20 cellular contexts compared by ENCODE assay signal in genomic region chr11:61542024-61542461, GRCh38. TPM values are rescaled to one million over a fixed set of nuclear protein-coding genes. Genes with fewer than 3 reads are reported as not detected.
DNase-seq lines count a peak whose midpoint lies in the region; ATAC-seq and TF ChIP-seq lines count a peak whose summit lies in the region.
"Had no signal": no experiment of that assay in that cellular context is flagged by ENCODE, and none has a peak within 500 bp of the region (broad histone marks: within the 10 kb centered on the region; RNA-seq: fewer than 3 reads in every experiment).

No MANE protein-coding gene starts in this region.

- H3K4me1 ChIP-seq in tibial artery: peaks cover 0 to 5% (median 0%) of the 10 kb centered on the region in 4 donors
- H3K4me1 ChIP-seq: lower lobe of right lung, suprapubic skin had no signal

- H3K27me3 ChIP-seq in brain microvascular endothelial cell (replicated peaks): peaks cover 7% of the 10 kb centered on the region
- peaks cover 0 to 74% of the 10 kb centered on the region in 2 donors for H3K27me3 ChIP-seq in tibial artery
- H3K27me3 ChIP-seq: cardiac muscle cell had no signal

- in situ Hi-C loops in brain microvascular endothelial cell (cut with HindIII; ENCODE audit: low pct_ligation_motif_present, low sequenced_read_pairs): no loop called here

- ATAC-seq in HG02571 (IDR thresholded peaks at IDR 0.05; ENCODE audit: unreplicated experiment): no peak
- ATAC-seq: lower lobe of right lung; naive thymus-derived CD8-positive, alpha-beta T cell had no signal

- peak overlapping the region in 2 of 3 experiments; percentile 5 to 27 for H3K4me3 Mint-ChIP-seq in nephron
- H3K4me3 Mint-ChIP-seq: activated naive CD8-positive, alpha-beta T cell; activated T-cell treated with anti-CD3 and anti-CD28 coated beads, Interleukin-2, amount 50 U/mL, for 24 hours; CD4-positive, CD25-positive, alpha-beta regulatory T cell; naive thymus-derived CD8-positive, alpha-beta T cell had no signal

- intact Hi-C loops in tibial artery (cut with DNase I; ENCODE audit: low total_unique reads): no loop called here

- no peaks in the 10 kb centered on the region for H3K36me3 Mint-ChIP-seq in nephron (ENCODE audit: low read depth)
- H3K36me3 Mint-ChIP-seq: activated naive CD8-positive, alpha-beta T cell; CD4-positive, CD25-positive, alpha-beta regulatory T cell; naive thymus-derived CD8-positive, alpha-beta T cell had no signal

- peaks cover 58% of the 10 kb centered on the region for H3K4me1 Mint-ChIP-seq in nephron
- H3K4me1 Mint-ChIP-seq: CD4-positive, CD25-positive, alpha-beta regulatory T cell had no signal

- H3K4me3 ChIP-seq in brain microvascular endothelial cell (ENCODE audit: low read depth, low read length): no peak overlapping the region
- no peak overlapping the region for H3K4me3 ChIP-seq in tibial artery
- H3K4me3 ChIP-seq: cardiac muscle cell, lower lobe of right lung, suprapubic skin had no signal

- no peaks in the 10 kb centered on the region for H3K9me3 ChIP-seq in tibial artery
- H3K9me3 ChIP-seq: lower lobe of right lung, suprapubic skin had no signal

- peaks cover 8% of the 10 kb centered on the region for H3K27me3 Mint-ChIP-seq in nephron (ENCODE audit: low read depth)

- H3K27ac Mint-ChIP-seq in nephron: peak overlapping the region; percentile 55 to 94 (median 84)
- H3K27ac Mint-ChIP-seq: activated naive CD8-positive, alpha-beta T cell; activated T-cell treated with anti-CD3 and anti-CD28 coated beads, Interleukin-2, amount 50 U/mL, for 24 hours; CD4-positive, CD25-positive, alpha-beta regulatory T cell had no signal

- DNase-seq in GM20000 (ENCODE audit: low spot score) (peak; percentile 23), NCI-H1092 treated with DMSO at 0.1 percent for 48 hours (lab: John Stamatoyannopoulos, UW) (peak; percentile 73), SK-N-DZ (ENCODE audit: low spot score) (peak; percentile 56), brain microvascular endothelial cell (no peak), tibial artery (no peak)
- DNase-seq: activated CD4-positive, alpha-beta T cell treated with anti-CD3 and anti-CD28 coated beads, Interleukin-2, amount 50 U/mL, for 1 hour; activated T-cell treated with anti-CD3 and anti-CD28 coated beads, Interleukin-2, amount 50 U/mL, for 24 hours; CD4-positive, CD25-positive, alpha-beta regulatory T cell; GF-D8; lower lobe of right lung; naive thymus-derived CD8-positive, alpha-beta T cell; retina; SIG-M5; stimulated activated CD4-positive, alpha-beta T cell treated with anti-CD3 and anti-CD28 coated beads, Interleukin-2, amount 100 ng/mL, for 24 hours; T1000 had no signal

- H3K36me3 ChIP-seq in brain microvascular endothelial cell (replicated peaks) (no peaks in the 10 kb centered on the region), tibial artery (no peaks in the 10 kb centered on the region)
- H3K36me3 ChIP-seq: cardiac muscle cell, lower lobe of right lung, suprapubic skin had no signal

- H3K9me3 Mint-ChIP-seq in nephron: no peaks in the 10 kb centered on the region
- H3K9me3 Mint-ChIP-seq: activated T-cell treated with anti-CD3 and anti-CD28 coated beads, Interleukin-2, amount 50 U/mL, for 24 hours; naive thymus-derived CD8-positive, alpha-beta T cell had no signal

- TF ChIP-seq CTCF in GM20000 (IDR thresholded peaks at IDR 0.05; ENCODE audit: extremely low read depth, missing control alignments): no peak
- TF ChIP-seq CTCF in nephron (IDR thresholded peaks at IDR 0.05; ENCODE audit: unreplicated experiment in 3 of 3): no peak
- TF ChIP-seq CTCF in brain microvascular endothelial cell (IDR thresholded peaks at IDR 0.05; ENCODE audit: low read depth, low read length, missing control alignments): no peak
- no peak for TF ChIP-seq CTCF in tibial artery (IDR thresholded peaks at IDR 0.05)

- no peak overlapping the region for H3K27ac ChIP-seq in brain microvascular endothelial cell
- no peak overlapping the region for H3K27ac ChIP-seq in tibial artery
- H3K27ac ChIP-seq: cardiac muscle cell, lower lobe of right lung, suprapubic skin had no signal

RNA-seq across cellular contexts. Expression of gene LRRC10B, which starts 33.5 kb away (rescaled TPM):
- 0.39 TPM in 1 of 2 replicates, not detected in the other for polyA plus RNA-seq in SK-N-DZ (2014; cell fraction: cytosol; rRNA removed)
- 0.43 TPM in 1 of 2 replicates, not detected in the other for polyA plus RNA-seq in SK-N-DZ (2014; cell fraction: nucleus; rRNA removed)
- polyA plus RNA-seq: CD4-positive, CD25-positive, alpha-beta regulatory T cell; naive thymus-derived CD8-positive, alpha-beta T cell had no signal

RNA-seq across cellular contexts. Expression of gene SYT7, which starts 38.8 kb away (rescaled TPM):
- 4.7 and 7.4 TPM in 2 replicates for polyA plus RNA-seq in SK-N-DZ (2014; cell fraction: cytosol; rRNA removed)
- polyA plus RNA-seq in SK-N-DZ (2014; cell fraction: nucleus; rRNA removed): 6.4 and 8.0 TPM in 2 replicates
- polyA plus RNA-seq: CD4-positive, CD25-positive, alpha-beta regulatory T cell had no signal

Comparison
In these comparisons a context has a peak if more than half of its experiments do, and no peak if none do; other contexts are left out.
1. DNase-seq: peak in GM20000 (single experiment), NCI-H1092 treated with DMSO at 0.1 percent for 48 hours (single experiment) and SK-N-DZ (single experiment); none in brain microvascular endothelial cell (single experiment) and tibial artery (0 of 2).